Comparison of ENCODE assay signal across 1 cellular context in the genomic region with DNA sequence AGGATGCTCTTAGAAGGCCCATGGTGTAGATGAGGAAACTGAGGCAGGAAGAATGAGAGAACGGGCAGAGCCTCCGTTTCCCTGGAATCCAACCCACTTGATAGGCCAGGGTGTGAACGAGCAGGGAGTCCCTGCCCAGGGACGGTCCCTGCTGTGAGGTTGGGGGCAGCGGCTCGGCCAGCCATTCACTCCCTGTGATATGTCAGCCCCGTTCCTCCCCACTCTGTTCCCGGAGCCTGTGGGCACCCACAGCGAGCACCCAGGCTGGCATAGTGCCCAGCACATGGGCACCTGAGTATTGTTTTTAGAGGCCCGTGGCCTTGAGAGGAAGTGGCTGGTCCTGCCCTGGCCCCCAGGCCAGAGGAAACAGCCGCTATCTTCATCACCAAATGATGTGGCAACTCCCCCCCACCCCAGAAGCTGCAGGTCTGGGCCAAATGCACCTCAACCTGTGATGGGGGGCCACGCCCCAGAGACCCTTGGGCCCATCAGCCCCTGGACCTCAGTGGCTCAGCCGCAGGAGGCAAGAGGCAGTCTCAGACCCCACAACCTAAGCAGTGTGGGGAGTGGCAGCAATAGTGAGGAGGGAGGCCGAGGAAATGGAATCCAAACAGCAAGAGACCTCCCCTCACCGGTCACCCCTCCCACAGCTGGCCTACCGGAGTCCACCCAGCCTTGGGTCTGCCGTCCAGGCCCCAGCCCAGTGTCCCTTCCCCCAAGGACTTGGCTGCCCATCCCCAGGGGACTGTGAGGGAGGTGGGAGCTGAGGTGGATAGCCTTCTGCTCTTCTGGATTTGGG.
TF ChIP-seq lines count a peak whose summit lies in the region.

No MANE protein-coding gene starts in this region.

TF ChIP-seq in WTC11, 78 proteins besides CTCF, POLR2A, EP300 and RAD21 (continued from another document):
- no peak for TF ChIP-seq FOXP1 (CRISPR knock-in tag; IDR thresholded peaks at IDR 0.05; ENCODE audit: borderline replicate concordance)
- TF ChIP-seq GRHL2 (CRISPR knock-in tag; IDR thresholded peaks at IDR 0.05; ENCODE audit: insufficient replicate concordance, severe bottlenecking), result no peak
- TF ChIP-seq NR1H2 (CRISPR knock-in tag; IDR thresholded peaks at IDR 0.05), result no peak
- TF ChIP-seq ZNF425 (CRISPR knock-in tag; conservative IDR thresholded peaks at IDR 0.05), result no peak
- no peak for TF ChIP-seq ATF1 (CRISPR knock-in tag; IDR thresholded peaks at IDR 0.05)
- TF ChIP-seq, protein P1, sequence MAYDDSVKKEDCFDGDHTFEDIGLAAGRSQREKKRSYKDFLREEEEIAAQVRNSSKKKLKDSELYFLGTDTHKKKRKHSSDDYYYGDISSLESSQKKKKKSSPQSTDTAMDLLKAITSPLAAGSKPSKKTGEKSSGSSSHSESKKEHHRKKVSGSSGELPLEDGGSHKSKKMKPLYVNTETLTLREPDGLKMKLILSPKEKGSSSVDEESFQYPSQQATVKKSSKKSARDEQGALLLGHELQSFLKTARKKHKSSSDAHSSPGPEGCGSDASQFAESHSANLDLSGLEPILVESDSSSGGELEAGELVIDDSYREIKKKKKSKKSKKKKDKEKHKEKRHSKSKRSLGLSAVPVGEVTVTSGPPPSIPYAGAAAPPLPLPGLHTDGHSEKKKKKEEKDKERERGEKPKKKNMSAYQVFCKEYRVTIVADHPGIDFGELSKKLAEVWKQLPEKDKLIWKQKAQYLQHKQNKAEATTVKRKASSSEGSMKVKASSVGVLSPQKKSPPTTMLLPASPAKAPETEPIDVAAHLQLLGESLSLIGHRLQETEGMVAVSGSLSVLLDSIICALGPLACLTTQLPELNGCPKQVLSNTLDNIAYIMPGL (CRISPR knock-in tag; IDR thresholded peaks at IDR 0.05), result no peak
- TF ChIP-seq, protein P2, sequence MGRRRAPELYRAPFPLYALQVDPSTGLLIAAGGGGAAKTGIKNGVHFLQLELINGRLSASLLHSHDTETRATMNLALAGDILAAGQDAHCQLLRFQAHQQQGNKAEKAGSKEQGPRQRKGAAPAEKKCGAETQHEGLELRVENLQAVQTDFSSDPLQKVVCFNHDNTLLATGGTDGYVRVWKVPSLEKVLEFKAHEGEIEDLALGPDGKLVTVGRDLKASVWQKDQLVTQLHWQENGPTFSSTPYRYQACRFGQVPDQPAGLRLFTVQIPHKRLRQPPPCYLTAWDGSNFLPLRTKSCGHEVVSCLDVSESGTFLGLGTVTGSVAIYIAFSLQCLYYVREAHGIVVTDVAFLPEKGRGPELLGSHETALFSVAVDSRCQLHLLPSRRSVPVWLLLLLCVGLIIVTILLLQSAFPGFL (CRISPR knock-in tag; IDR thresholded peaks at IDR 0.05; ENCODE audit: borderline replicate concordance), result no peak
- TF ChIP-seq ARID4B (CRISPR knock-in tag; IDR thresholded peaks at IDR 0.05; ENCODE audit: borderline replicate concordance), result no peak
- no peak for TF ChIP-seq RORB (CRISPR knock-in tag; IDR thresholded peaks at IDR 0.05)
- no peak for TF ChIP-seq ETV6 (CRISPR knock-in tag; IDR thresholded peaks at IDR 0.05)
